In the genomic region with DNA sequence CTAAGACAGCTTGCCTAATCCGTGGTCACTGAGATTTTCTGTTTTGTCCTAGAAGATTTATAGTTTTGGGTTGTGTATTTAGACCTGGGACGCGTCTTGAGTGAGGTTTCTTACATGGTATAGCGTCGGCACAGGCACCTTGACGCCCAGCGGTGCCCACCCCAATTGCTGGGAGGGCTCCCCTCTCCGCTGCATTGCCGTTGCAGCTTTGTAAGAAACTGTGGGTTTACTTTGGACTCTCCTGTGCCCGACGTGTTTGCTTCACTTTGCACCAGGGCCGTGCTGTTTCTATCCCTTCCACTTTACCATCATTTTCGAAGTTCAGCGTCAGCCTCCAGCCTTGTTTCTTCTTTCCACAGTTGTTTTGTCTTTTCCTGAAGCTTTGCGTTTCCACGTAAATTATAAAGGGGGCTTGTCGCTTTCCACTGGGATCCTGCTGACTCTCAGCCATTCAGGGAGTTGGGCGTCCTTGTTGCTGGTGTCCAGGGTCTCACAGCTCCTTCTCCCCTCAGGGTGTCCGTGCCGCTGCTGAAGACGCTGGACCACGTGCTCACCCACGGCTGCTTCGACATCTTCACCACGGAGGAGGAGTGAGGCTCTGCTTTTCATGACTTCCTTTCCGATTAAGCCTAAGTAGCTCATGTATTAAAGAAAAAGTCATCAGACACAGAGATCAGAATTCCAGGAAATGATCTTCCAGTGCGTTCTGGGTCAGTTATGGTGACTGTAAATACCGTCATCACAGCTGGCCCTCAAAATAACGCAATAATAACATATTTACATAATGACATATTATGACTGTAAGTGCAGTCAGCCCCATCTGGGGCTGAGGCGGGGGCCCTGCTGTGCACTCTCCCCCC, we compare ENCODE assay signal across 11 cellular contexts.
DNase-seq lines count a peak whose midpoint lies in the region; ATAC-seq and TF ChIP-seq lines count a peak whose summit lies in the region.
"Had no signal": no experiment of that assay in that cellular context is flagged by ENCODE, and none has a peak within 500 bp of the region (broad histone marks: within the 10 kb centered on the region; RNA-seq: fewer than 3 reads in every experiment).

No MANE protein-coding gene starts in this region.

- in situ Hi-C loops in GM13976 (cut with MboI; ENCODE audit: low sequenced_read_pairs, unreplicated experiment) = no loop called here

- TF ChIP-seq POLR2A in Peyer's patch (IDR thresholded peaks at IDR 0.05) = no peak
- TF ChIP-seq POLR2A in sigmoid colon (IDR thresholded peaks at IDR 0.05) = no peak

- peaks cover 0 to 3% (median 0%) of the 10 kb centered on the region in 4 donors for H3K4me1 ChIP-seq in Peyer's patch
- peaks cover 0 to 14% (median 8%) of the 10 kb centered on the region in 4 donors for H3K4me1 ChIP-seq in sigmoid colon

- H3K27ac ChIP-seq in Peyer's patch = no peak overlapping the region
- H3K27ac ChIP-seq in sigmoid colon = peak overlapping the region in 3 of 4 donors; percentile 8 to 62 (median 52)

- peak; percentile 54 for DNase-seq in EH (ENCODE audit: low read depth)
- peak in 2 of 3 donors; percentile 24 to 29 for DNase-seq in Peyer's patch
- peak; percentile 40 for DNase-seq in sigmoid colon
- DNase-seq in T1000 (lab: John Stamatoyannopoulos, UW) = no peak
- no peak for DNase-seq in AG08395 (ENCODE audit: low spot score)
- no peak for DNase-seq in GM13976 (ENCODE audit: low spot score)
- DNase-seq: COR-L47; stimulated activated CD4-positive, alpha-beta T cell treated with anti-CD3 and anti-CD28 coated beads, Interleukin-12 subunit alpha, Interleukin-12 subunit beta, amount 100 ng/mL, for 4 hours had no signal

- 92% methylated on average over 30 of the region's 30 CpGs for WGBS in sigmoid colon, 2 donors

- ATAC-seq in esophagus mucosa (peak; percentile 27), GM21619 (IDR thresholded peaks at IDR 0.05; ENCODE audit: unreplicated experiment) (no peak)

- no peak for TF ChIP-seq CTCF in Peyer's patch (IDR thresholded peaks at IDR 0.05)
- TF ChIP-seq CTCF in sigmoid colon (IDR thresholded peaks at IDR 0.05) = no peak
- no peak for TF ChIP-seq CTCF in GM13976 (IDR thresholded peaks at IDR 0.05; ENCODE audit: borderline replicate concordance, control extremely low read depth, extremely low read depth, insufficient read depth, missing control alignments)

- no peak for TF ChIP-seq EP300 in sigmoid colon (IDR thresholded peaks at IDR 0.05)

- intact Hi-C loops in sigmoid colon (cut with DNase I) = no loop called here

- H3K9me3 ChIP-seq in Peyer's patch = no peaks in the 10 kb centered on the region
- H3K9me3 ChIP-seq in sigmoid colon = no peaks in the 10 kb centered on the region
- H3K9me3 ChIP-seq: mucosa of descending colon had no signal

- H3K4me3 ChIP-seq in Peyer's patch (no peak overlapping the region), sigmoid colon (no peak overlapping the region)
- H3K4me3 ChIP-seq: mucosa of descending colon had no signal

- no peaks in the 10 kb centered on the region for H3K27me3 ChIP-seq in Peyer's patch
- H3K27me3 ChIP-seq in sigmoid colon = no peaks in the 10 kb centered on the region

- H3K36me3 ChIP-seq in Peyer's patch (peaks cover 0 to 65% (median 0%) of the 10 kb centered on the region in 3 donors), sigmoid colon (peaks cover 0 to 78% (median 32%) of the 10 kb centered on the region in 4 donors)

Comparison
In these comparisons a context has a peak if more than half of its experiments do, and no peak if none do; other contexts are left out.
1. DNase-seq: peak in EH (single experiment), Peyer's patch (2 of 3) and sigmoid colon (single experiment); none in T1000 (single experiment), AG08395 (single experiment) and GM13976 (single experiment).
2. H3K27ac ChIP-seq: peak in sigmoid colon (3 of 4); none in Peyer's patch (0 of 4).